Comparison of ENCODE assay signal across 9 cellular contexts in the genomic region with DNA sequence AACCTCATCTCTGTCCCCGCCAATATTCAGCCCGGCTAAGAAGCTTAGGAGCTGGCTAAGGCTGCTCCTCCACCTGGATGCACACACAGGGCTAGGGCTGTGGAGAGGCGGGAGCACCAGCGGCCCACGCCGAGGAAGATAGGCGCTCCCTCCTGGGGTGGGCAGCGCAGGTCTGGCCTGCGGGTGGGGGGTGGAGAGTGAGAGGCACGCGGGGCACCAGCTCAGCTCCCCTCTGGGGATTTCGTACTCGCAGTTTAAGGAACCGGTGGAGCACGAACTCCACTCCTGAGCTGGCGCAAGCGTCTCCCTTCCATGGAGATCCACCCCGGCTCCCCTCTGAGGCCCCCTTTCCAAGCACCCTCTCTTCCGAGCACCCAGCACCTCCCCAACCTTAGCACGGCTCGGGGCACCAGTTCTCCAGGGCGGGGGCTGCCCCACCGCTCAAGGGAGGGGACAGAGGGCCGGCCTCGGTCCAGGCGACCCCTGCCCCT. TPM values are rescaled to one million over a fixed set of nuclear protein-coding genes. Genes with fewer than 3 reads are reported as not detected.
A peak's percentile ranks its signal among the peaks of the same experiment; 100 is the strongest.
DNase-seq lines count a peak whose midpoint lies in the region; ATAC-seq and TF ChIP-seq lines count a peak whose summit lies in the region.
"Had no signal": no experiment of that assay in that cellular context is flagged by ENCODE, and none has a peak within 500 bp of the region (broad histone marks: within the 10 kb centered on the region; RNA-seq: fewer than 3 reads in every experiment).

No MANE protein-coding gene starts in this region.

- H3K4me1 Mint-ChIP-seq in naive thymus-derived CD4-positive, alpha-beta T cell: peaks cover 0 to 5% (median 4%) of the 10 kb centered on the region in 7 donors
- no peaks in the 10 kb centered on the region for H3K4me1 Mint-ChIP-seq in effector memory CD8-positive, alpha-beta T cell (ENCODE audit: low read depth in 2 of 2)

- CTCF ChIA-PET in naive thymus-derived CD4-positive, alpha-beta T cell (lab: Charles Lee): no interaction called here

- no peak overlapping the region for H3K27ac ChIP-seq in parathyroid adenoma
- no peak overlapping the region for H3K27ac ChIP-seq in naive thymus-derived CD4-positive, alpha-beta T cell (ENCODE audit: low read depth, low read length)

- H3K27me3 ChIP-seq in parathyroid adenoma (ENCODE audit: control insufficient read depth, insufficient read depth, low read length): no peaks in the 10 kb centered on the region
- H3K27me3 ChIP-seq in naive thymus-derived CD4-positive, alpha-beta T cell (ENCODE audit: control insufficient read depth in 2 of 2, insufficient read depth in 2 of 2, low read length in 2 of 2): peaks cover 0 to 7% of the 10 kb centered on the region in 2 donors

- H3K9ac ChIP-seq in parathyroid adenoma: no peak overlapping the region

- no peak overlapping the region for H3K27ac Mint-ChIP-seq in naive thymus-derived CD4-positive, alpha-beta T cell
- H3K27ac Mint-ChIP-seq in effector memory CD8-positive, alpha-beta T cell: no peak overlapping the region

- no peaks in the 10 kb centered on the region for H3K4me1 ChIP-seq in parathyroid adenoma
- H3K4me1 ChIP-seq in naive thymus-derived CD4-positive, alpha-beta T cell (ENCODE audit: control insufficient read depth in 2 of 2, insufficient read depth in 2 of 2, low read length in 2 of 2): no peaks in the 10 kb centered on the region

- no peak for ATAC-seq in GM21423 (IDR thresholded peaks at IDR 0.05; ENCODE audit: unreplicated experiment)
- no peak for ATAC-seq in naive thymus-derived CD4-positive, alpha-beta T cell
- ATAC-seq in effector memory CD8-positive, alpha-beta T cell (replicated peaks): no peak

- peak; percentile 33 for DNase-seq in Daoy (ENCODE audit: low read depth)
- peak; percentile 17 for DNase-seq in NCI-H345 treated with DMSO at 0.1 percent for 48 hours (lab: John Stamatoyannopoulos, UW; ENCODE audit: unreplicated experiment)
- peak in 33 of 42 donors; percentile 18 to 70 (median 45) for DNase-seq in head of caudate nucleus
- DNase-seq in naive thymus-derived CD4-positive, alpha-beta T cell: no peak
- no peak for DNase-seq in NCI-H2171 (lab: John Stamatoyannopoulos, UW)
- DNase-seq in effector memory CD8-positive, alpha-beta T cell: no peak
- DNase-seq: MV-4-11 had no signal

- peaks cover 0 to 4% (median 0%) of the 10 kb centered on the region in 11 donors for H3K9me3 Mint-ChIP-seq in naive thymus-derived CD4-positive, alpha-beta T cell
- no peaks in the 10 kb centered on the region for H3K9me3 Mint-ChIP-seq in effector memory CD8-positive, alpha-beta T cell

- no peaks in the 10 kb centered on the region for H3K9me3 ChIP-seq in parathyroid adenoma (ENCODE audit: control insufficient read depth, low read length)
- no peaks in the 10 kb centered on the region for H3K9me3 ChIP-seq in naive thymus-derived CD4-positive, alpha-beta T cell (ENCODE audit: control insufficient read depth in 2 of 3, low read length in 3 of 3)

- intact Hi-C loops in head of caudate nucleus (cut with DNase I): no loop called here
- intact Hi-C loops in naive thymus-derived CD4-positive, alpha-beta T cell (cut with micrococcal nuclease): no loop called here

- no peak overlapping the region for H3K4me3 ChIP-seq in parathyroid adenoma (ENCODE audit: low read depth, low read length)
- no peak overlapping the region for H3K4me3 ChIP-seq in naive thymus-derived CD4-positive, alpha-beta T cell (ENCODE audit: low read length)

- H3K36me3 ChIP-seq in parathyroid adenoma (ENCODE audit: control insufficient read depth, insufficient read depth, low read length): no peaks in the 10 kb centered on the region
- H3K36me3 ChIP-seq in naive thymus-derived CD4-positive, alpha-beta T cell (ENCODE audit: control insufficient read depth in 2 of 3, insufficient read depth in 3 of 3, low read length in 3 of 3): no peaks in the 10 kb centered on the region

- POLR2A ChIA-PET in naive thymus-derived CD4-positive, alpha-beta T cell (lab: Charles Lee): no interaction called here

- no peak for TF ChIP-seq CTCF in parathyroid adenoma (IDR thresholded peaks at IDR 0.05)

- H3K79me2 ChIP-seq in parathyroid adenoma: no peaks in the 10 kb centered on the region

- peak overlapping the region in 1 of 10 donors; percentile 30 for H3K4me3 Mint-ChIP-seq in naive thymus-derived CD4-positive, alpha-beta T cell
- no peak overlapping the region for H3K4me3 Mint-ChIP-seq in effector memory CD8-positive, alpha-beta T cell

- peaks cover 49 to 67% (median 63%) of the 10 kb centered on the region in 5 donors for H3K27me3 Mint-ChIP-seq in naive thymus-derived CD4-positive, alpha-beta T cell
- H3K27me3 Mint-ChIP-seq in effector memory CD8-positive, alpha-beta T cell: peaks cover 65 to 67% of the 10 kb centered on the region in 2 donors

- H3K4me2 ChIP-seq in parathyroid adenoma (ENCODE audit: low read length): peak overlapping the region; percentile 65

- no peak overlapping the region for H2AFZ ChIP-seq in parathyroid adenoma

- no peaks in the 10 kb centered on the region for H3K36me3 Mint-ChIP-seq in naive thymus-derived CD4-positive, alpha-beta T cell
- no peaks in the 10 kb centered on the region for H3K36me3 Mint-ChIP-seq in effector memory CD8-positive, alpha-beta T cell (ENCODE audit: insufficient read depth)

RNA-seq across cellular contexts. Expression of a gene that starts 0.4 kb away (rescaled TPM):
- 6.3 and 6.7 TPM in 2 replicates for total RNA-seq in Daoy (2014; rRNA removed; shearing (Covaris generic))
- under 1 TPM; 0.27 to 0.87 (median 0.56) TPM for total RNA-seq in naive thymus-derived CD4-positive, alpha-beta T cell
- polyA plus RNA-seq in naive thymus-derived CD4-positive, alpha-beta T cell: under 1 TPM; 0.08 to 0.20 TPM

Comparison
In these comparisons a context has a peak if more than half of its experiments do, and no peak if none do; other contexts are left out.
1. DNase-seq: peak in Daoy (single experiment), NCI-H345 treated with DMSO at 0.1 percent for 48 hours (single experiment) and head of caudate nucleus (33 of 42); none in naive thymus-derived CD4-positive, alpha-beta T cell (0 of 9), NCI-H2171 (single experiment) and effector memory CD8-positive, alpha-beta T cell (0 of 3).